Comparison of ENCODE assay signal across 18 cellular contexts in the genomic region with DNA sequence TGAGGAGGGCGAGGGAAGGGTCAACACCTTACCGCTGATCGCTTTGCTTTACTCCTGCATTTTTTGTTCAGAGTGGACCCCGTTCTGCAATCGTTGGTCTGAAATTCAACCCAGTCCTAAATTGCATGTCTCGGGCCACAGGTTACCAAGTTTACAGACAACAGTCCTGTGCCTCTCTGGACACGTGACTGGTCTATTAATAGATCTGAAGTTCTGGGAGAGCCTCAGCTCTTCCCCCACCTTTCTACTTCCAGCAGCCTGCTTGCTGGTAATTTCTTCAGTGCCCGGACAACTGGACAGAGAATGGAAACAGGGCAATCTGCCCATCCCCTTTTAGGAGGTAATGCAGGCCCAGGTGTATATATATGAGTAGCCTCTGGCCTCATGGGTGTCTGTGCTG.
DNase-seq lines count a peak whose midpoint lies in the region; ATAC-seq and TF ChIP-seq lines count a peak whose summit lies in the region.
"Had no signal": no experiment of that assay in that cellular context is flagged by ENCODE, and none has a peak within 500 bp of the region (broad histone marks: within the 10 kb centered on the region; RNA-seq: fewer than 3 reads in every experiment).

No MANE protein-coding gene starts in this region.

- H2AK5ac ChIP-seq in mesenchymal stem cell (ENCODE audit: low read length, severe bottlenecking) = peak overlapping the region; percentile 43

- ATAC-seq in sciatic nerve = peak; percentile 45

- H4K8ac ChIP-seq in mesenchymal stem cell (ENCODE audit: low read length) = no peak overlapping the region

- no peak overlapping the region for H3K4me2 ChIP-seq in mesenchymal stem cell (ENCODE audit: low read length, poor library complexity, severe bottlenecking)

- no peak overlapping the region for H2AFZ ChIP-seq in mesenchymal stem cell (ENCODE audit: low read depth, low read length)

- in situ Hi-C loops in G401 (cut with HindIII; ENCODE audit: low sequenced_read_pairs) = no loop called here

- H3K4me3 ChIP-seq in esophagus muscularis mucosa (no peak overlapping the region), mesenchymal stem cell (ENCODE audit: insufficient read depth in 1 of 2, low read depth in 1 of 2, low read length in 2 of 2) (no peak overlapping the region)
- H3K4me3 ChIP-seq: prostate gland had no signal

- H4K91ac ChIP-seq in mesenchymal stem cell (ENCODE audit: low read length) = no peak overlapping the region

- H3K18ac ChIP-seq in mesenchymal stem cell (ENCODE audit: low read depth in 1 of 2, low read length in 2 of 2) = peak overlapping the region; percentile 28 to 37

- no peak overlapping the region for H3K9ac ChIP-seq in mesenchymal stem cell (ENCODE audit: low read length)

- H3K27me3 ChIP-seq in esophagus muscularis mucosa (no peaks in the 10 kb centered on the region), mesenchymal stem cell (ENCODE audit: control insufficient read depth in 1 of 2, insufficient read depth in 1 of 2, low read length in 2 of 2) (no peaks in the 10 kb centered on the region)

- H2BK5ac ChIP-seq in mesenchymal stem cell (ENCODE audit: low read depth, low read length, poor library complexity, severe bottlenecking) = no peak overlapping the region

- H3K14ac ChIP-seq in mesenchymal stem cell (ENCODE audit: low read length in 2 of 2) = no peak overlapping the region

- H3K27ac ChIP-seq in esophagus muscularis mucosa (replicated peaks in 1 of 4) = peak overlapping the region; percentile 29 to 59 (median 36)
- H3K27ac ChIP-seq in mesenchymal stem cell (ENCODE audit: low read length, poor library complexity, severe bottlenecking) = peak overlapping the region; percentile 64
- H3K27ac ChIP-seq: prostate gland had no signal

- no peak overlapping the region for H3K4ac ChIP-seq in mesenchymal stem cell (ENCODE audit: low read depth in 1 of 2, low read length in 2 of 2)

- no peak overlapping the region for H2BK15ac ChIP-seq in mesenchymal stem cell (ENCODE audit: low read depth, poor library complexity, severe bottlenecking)

- H3K23ac ChIP-seq in mesenchymal stem cell (ENCODE audit: low read length in 2 of 2) = no peak overlapping the region

- intact Hi-C loops in esophagus muscularis mucosa (cut with DNase I) (no loop called here), sciatic nerve (cut with DNase I) (no loop called here)

- TF ChIP-seq POLR2A in esophagus muscularis mucosa (IDR thresholded peaks at IDR 0.05; ENCODE audit: low read depth) = no peak

- no peak for TF ChIP-seq CTCF in esophagus muscularis mucosa (IDR thresholded peaks at IDR 0.05)

- H2BK12ac ChIP-seq in mesenchymal stem cell (ENCODE audit: low read length in 2 of 2) = no peak overlapping the region

- no peak for TF ChIP-seq EP300 in esophagus muscularis mucosa (IDR thresholded peaks at IDR 0.05)

- H3K9me3 ChIP-seq in esophagus muscularis mucosa = no peaks in the 10 kb centered on the region
- no peaks in the 10 kb centered on the region for H3K9me3 ChIP-seq in mesenchymal stem cell (ENCODE audit: control insufficient read depth, low read length)
- H3K9me3 ChIP-seq: prostate gland had no signal

- 60% methylated on average over 8 of the region's 8 CpGs for WGBS in esophagus muscularis mucosa
- WGBS in mesenchymal stem cell = 62% methylated on average over 8 of the region's 8 CpGs

- DNase-seq in G401 (ENCODE audit: low spot score) (peak; percentile 12), esophagus muscularis mucosa (ENCODE audit: extremely low spot score) (no peak), mesenchymal stem cell (peak; percentile 67), sciatic nerve (ENCODE audit: low spot score) (no peak), NCI-H82 treated with DMSO at 0.1 percent for 48 hours (lab: John Stamatoyannopoulos, UW; ENCODE audit: unreplicated experiment) (no peak), AML-193 (lab: John Stamatoyannopoulos, UW) (no peak), EL (no peak), NCI-H1092 (lab: John Stamatoyannopoulos, UW) (no peak)
- DNase-seq: activated CD4-positive, CD25-positive, alpha-beta regulatory T cell; activated effector memory CD4-positive, alpha-beta T cell treated with anti-CD3 and anti-CD28 coated beads, Interleukin-2, amount 50 U/mL, for 16 hours; dermis blood vessel endothelial cell; DMS 273 treated with DMSO at 0.1 percent for 48 hours; glutamatergic neuron; Kasumi-1; NCI-H1436; NCI-H446; SIG-M5 had no signal

- H3K4me1 ChIP-seq in esophagus muscularis mucosa = peaks cover 39 to 63% (median 56%) of the 10 kb centered on the region in 4 donors
- H3K4me1 ChIP-seq in mesenchymal stem cell (ENCODE audit: control insufficient read depth, insufficient read depth, low read depth, low read length) = peaks cover 11% of the 10 kb centered on the region
- H3K4me1 ChIP-seq: prostate gland had no signal

- H2BK120ac ChIP-seq in mesenchymal stem cell (ENCODE audit: low read depth, low read length) = peak overlapping the region; percentile 35

- peaks cover 30% of the 10 kb centered on the region for H3K79me1 ChIP-seq in mesenchymal stem cell (replicated peaks; ENCODE audit: low read length, poor library complexity, severe bottlenecking)

- H3K36me3 ChIP-seq in esophagus muscularis mucosa (no peaks in the 10 kb centered on the region), mesenchymal stem cell (ENCODE audit: control insufficient read depth in 1 of 2, insufficient read depth in 2 of 2, low read depth in 1 of 2, low read length in 2 of 2) (no peaks in the 10 kb centered on the region)
- H3K36me3 ChIP-seq: prostate gland had no signal

Comparison
In these comparisons a context has a peak if more than half of its experiments do, and no peak if none do; other contexts are left out.
1. DNase-seq: peak in G401 (single experiment) and mesenchymal stem cell (single experiment); none in esophagus muscularis mucosa (single experiment), sciatic nerve (single experiment), NCI-H82 treated with DMSO at 0.1 percent for 48 hours (single experiment), AML-193 (0 of 2), EL (single experiment) and NCI-H1092 (single experiment).